Comparison of ENCODE assay signal across 8 cellular contexts in the genomic region with DNA sequence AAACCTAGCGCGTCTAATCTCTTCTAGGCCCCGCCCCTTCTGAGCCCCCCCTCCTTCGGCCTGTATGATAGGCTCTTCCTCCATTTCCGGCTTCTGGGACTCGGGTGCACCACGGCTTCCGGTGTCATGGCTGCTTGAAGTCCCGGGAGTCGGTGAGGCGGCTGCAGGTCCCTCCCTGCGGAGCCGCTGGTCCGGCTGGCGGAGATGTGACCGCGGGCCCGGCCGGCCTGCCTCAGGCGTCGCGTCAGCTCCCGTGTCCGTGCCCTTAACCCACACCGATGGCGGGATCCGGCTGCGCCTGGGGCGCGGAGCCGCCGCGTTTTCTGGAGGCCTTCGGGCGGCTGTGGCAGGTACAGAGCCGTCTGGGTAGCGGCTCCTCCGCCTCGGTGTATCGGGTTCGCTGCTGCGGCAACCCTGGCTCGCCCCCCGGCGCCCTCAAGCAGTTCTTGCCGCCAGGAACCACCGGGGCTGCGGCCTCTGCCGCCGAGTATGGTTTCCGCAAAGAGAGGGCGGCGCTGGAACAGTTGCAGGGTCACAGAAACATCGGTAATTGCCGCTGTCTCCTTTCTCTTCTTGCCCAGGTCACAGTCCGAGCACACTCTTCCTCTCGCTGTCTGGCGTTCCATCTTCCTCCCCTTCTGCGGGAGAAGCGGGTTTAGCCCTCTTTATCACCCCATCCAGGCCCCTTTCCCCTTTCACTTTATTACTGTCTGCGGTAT. TPM values are rescaled to one million over a fixed set of nuclear protein-coding genes. Genes with fewer than 3 reads are reported as not detected.
A peak's percentile ranks its signal among the peaks of the same experiment; 100 is the strongest.
DNase-seq lines count a peak whose midpoint lies in the region; ATAC-seq, FAIRE-seq and TF ChIP-seq lines count a peak whose summit lies in the region.

A gene with protein sequence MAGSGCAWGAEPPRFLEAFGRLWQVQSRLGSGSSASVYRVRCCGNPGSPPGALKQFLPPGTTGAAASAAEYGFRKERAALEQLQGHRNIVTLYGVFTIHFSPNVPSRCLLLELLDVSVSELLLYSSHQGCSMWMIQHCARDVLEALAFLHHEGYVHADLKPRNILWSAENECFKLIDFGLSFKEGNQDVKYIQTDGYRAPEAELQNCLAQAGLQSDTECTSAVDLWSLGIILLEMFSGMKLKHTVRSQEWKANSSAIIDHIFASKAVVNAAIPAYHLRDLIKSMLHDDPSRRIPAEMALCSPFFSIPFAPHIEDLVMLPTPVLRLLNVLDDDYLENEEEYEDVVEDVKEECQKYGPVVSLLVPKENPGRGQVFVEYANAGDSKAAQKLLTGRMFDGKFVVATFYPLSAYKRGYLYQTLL (plus strand): TSS at position 96 of the 719 bp plus-strand sequence. CDS start 183 bp downstream, at position 279.

- peaks cover 3% of the 10 kb centered on the region for H3K36me3 Mint-ChIP-seq in astrocyte (ENCODE audit: low read depth, unreplicated experiment)

- H3K27me3 ChIP-seq in astrocyte (ENCODE audit: insufficient read depth, low read length) (peaks cover 3% of the 10 kb centered on the region), rectal smooth muscle tissue (ENCODE audit: control insufficient read depth, insufficient read depth, low read length) (no peaks in the 10 kb centered on the region), vagina (no peaks in the 10 kb centered on the region)

- ATAC-seq in GM18511 (IDR thresholded peaks at IDR 0.05; ENCODE audit: unreplicated experiment) (peak; percentile 97), HG03025 (IDR thresholded peaks at IDR 0.05; ENCODE audit: low FRiP score, unreplicated experiment) (peak; percentile 89)

- peak within 1 kb of the TSS; percentile 90 for H3K27ac Mint-ChIP-seq in astrocyte (ENCODE audit: unreplicated experiment)

- no peaks in the 10 kb centered on the region for H3K27me3 Mint-ChIP-seq in astrocyte (ENCODE audit: low read depth, unreplicated experiment)

- FAIRE-seq in astrocyte (lab: Jason Lieb, UNC), result no peak

- H3K4me3 ChIP-seq in astrocyte (ENCODE audit: insufficient read depth, low read depth, low read length) (peak within 1 kb of the TSS; percentile 86), rectal smooth muscle tissue (ENCODE audit: low read length) (peak within 1 kb of the TSS; percentile 75), vagina (peak within 1 kb of the TSS; percentile 70 to 95)

- DNase-seq in NCI-H2029 treated with DMSO at 0.1 percent for 48 hours (lab: John Stamatoyannopoulos, UW), result peak; percentile 82
- DNase-seq in T-helper 9 cell, result peak; percentile 82
- DNase-seq in astrocyte (ENCODE audit: low read depth), result peak; percentile 83
- peak; percentile 94 for DNase-seq in hepatic stellate cell (ENCODE audit: low spot score)
- peak in 1 of 2 donors; percentile 91 for DNase-seq in vagina (ENCODE audit: extremely low spot score in 2 of 2)

- H3K4me1 ChIP-seq in astrocyte (ENCODE audit: insufficient read depth, low read length) (peaks cover 13% of the 10 kb centered on the region), rectal smooth muscle tissue (ENCODE audit: control insufficient read depth, insufficient read depth, low read length) (peaks cover 6% of the 10 kb centered on the region), vagina (peaks cover 35% of the 10 kb centered on the region)

- peaks cover 14% of the 10 kb centered on the region for H3K4me1 Mint-ChIP-seq in astrocyte (ENCODE audit: low read depth, unreplicated experiment)

- H3K36me3 ChIP-seq in astrocyte (ENCODE audit: insufficient read depth, low read length), result peaks cover 6% of the 10 kb centered on the region
- peaks cover 14% of the 10 kb centered on the region for H3K36me3 ChIP-seq in rectal smooth muscle tissue (ENCODE audit: control insufficient read depth, insufficient read depth, low read length)
- H3K36me3 ChIP-seq in vagina, result peaks cover 0 to 20% of the 10 kb centered on the region in 2 donors

- peaks cover 46% of the 10 kb centered on the region for H3K79me2 ChIP-seq in astrocyte (ENCODE audit: insufficient read depth, low read length)

- peak within 1 kb of the TSS; percentile 87 for H3K27ac ChIP-seq in astrocyte (ENCODE audit: low read depth, low read length)
- peak within 1 kb of the TSS; percentile 87 for H3K27ac ChIP-seq in rectal smooth muscle tissue (ENCODE audit: low read depth, low read length)
- H3K27ac ChIP-seq in vagina, result peak within 1 kb of the TSS; percentile 94

- no peaks in the 10 kb centered on the region for H3K9me3 ChIP-seq in astrocyte (ENCODE audit: insufficient read depth, low read depth, low read length)
- H3K9me3 ChIP-seq in vagina, result no peaks in the 10 kb centered on the region

- H2AFZ ChIP-seq in astrocyte (ENCODE audit: low read depth, low read length), result peak within 1 kb of the TSS; percentile 83

- peak within 1 kb of the TSS; percentile 91 for H3K4me2 ChIP-seq in astrocyte (ENCODE audit: low read length)

- intact Hi-C loops in vagina (cut with DNase I), result no loop called here

- H3K4me3 Mint-ChIP-seq in astrocyte (ENCODE audit: unreplicated experiment), result peak within 1 kb of the TSS; percentile 95

- H4K20me1 ChIP-seq in astrocyte (ENCODE audit: insufficient read depth, low read length), result peaks cover 8% of the 10 kb centered on the region

- TF ChIP-seq CTCF in astrocyte (IDR thresholded peaks at IDR 0.05; ENCODE audit: insufficient read depth, low read depth, low read length) (no peak), vagina (IDR thresholded peaks at IDR 0.05) (no peak)

- no peaks in the 10 kb centered on the region for H3K9me3 Mint-ChIP-seq in astrocyte (ENCODE audit: unreplicated experiment)

- H3K9ac ChIP-seq in astrocyte (ENCODE audit: low read length) (peak within 1 kb of the TSS; percentile 91), rectal smooth muscle tissue (ENCODE audit: low read length) (peak within 1 kb of the TSS; percentile 53)

- peak in 1 of 2 donors; percentile 50 for TF ChIP-seq POLR2A in vagina (IDR thresholded peaks at IDR 0.05)

RNA-seq across cellular contexts. Expression of the gene that starts here (rescaled TPM):
- total RNA-seq in astrocyte, result 36.5 and 43.5 TPM in 2 replicates
- 27.5 TPM for total RNA-seq in vagina
